16 cellular contexts compared by ENCODE assay signal in the genomic region with DNA sequence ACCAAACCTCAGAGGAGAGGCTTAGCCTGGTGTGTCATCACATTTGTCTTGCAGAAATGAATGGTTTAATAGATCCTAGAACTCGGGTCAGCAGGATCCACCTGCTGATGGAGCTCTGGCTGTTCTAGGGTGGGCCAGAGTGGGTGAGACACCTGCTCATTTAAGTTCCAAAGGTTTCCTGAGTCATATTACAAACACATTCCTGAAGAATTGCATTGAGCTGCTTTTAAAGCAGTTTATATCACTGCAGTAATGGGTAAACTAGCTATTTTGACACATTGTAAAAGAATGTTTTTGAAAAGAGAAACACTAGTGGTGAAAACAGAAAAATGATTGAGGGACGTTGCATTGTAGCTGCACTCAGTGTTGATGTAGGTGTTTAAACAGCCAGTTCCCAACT.
DNase-seq lines count a peak whose midpoint lies in the region; ATAC-seq and TF ChIP-seq lines count a peak whose summit lies in the region.
"Had no signal": no experiment of that assay in that cellular context is flagged by ENCODE, and none has a peak within 500 bp of the region (broad histone marks: within the 10 kb centered on the region; RNA-seq: fewer than 3 reads in every experiment).

No MANE protein-coding gene starts in this region.

- no peaks in the 10 kb centered on the region for H4K20me1 ChIP-seq in BLaER1

- no peak overlapping the region for H3K4me3 Mint-ChIP-seq in T-helper 17 cell
- H3K4me3 Mint-ChIP-seq: central memory CD8-positive, alpha-beta T cell; stimulated activated naive B cell treated with anti-CD40 and anti-IgM and Interleukin-4, amounts not matched to agents 10 μg/mL and 1 μg/mL and 100 μg/mL, for 72 hours had no signal

- ATAC-seq in T-helper 17 cell: no peak
- ATAC-seq: esophagus mucosa; Right ventricle myocardium inferior; stimulated activated naive B cell treated with anti-CD40 and anti-IgM and Interleukin-4, amounts not matched to agents 10 μg/mL and 1 μg/mL and 100 μg/mL, for 72 hours had no signal

- H3K27me3 ChIP-seq in BLaER1 (no peaks in the 10 kb centered on the region), brain microvascular endothelial cell (replicated peaks) (no peaks in the 10 kb centered on the region)

- H3K27me3 Mint-ChIP-seq in T-helper 17 cell: no peaks in the 10 kb centered on the region
- H3K27me3 Mint-ChIP-seq: central memory CD8-positive, alpha-beta T cell; stimulated activated naive B cell treated with anti-CD40 and anti-IgM and Interleukin-4, amounts not matched to agents 10 μg/mL and 1 μg/mL and 100 μg/mL, for 72 hours had no signal

- peaks cover 2% of the 10 kb centered on the region for H3K36me3 Mint-ChIP-seq in T-helper 17 cell (ENCODE audit: low read depth)

- H3K4me3 ChIP-seq in BLaER1 (no peak overlapping the region), brain microvascular endothelial cell (ENCODE audit: low read depth, low read length) (no peak overlapping the region)

- TF ChIP-seq CTCF in brain microvascular endothelial cell (IDR thresholded peaks at IDR 0.05; ENCODE audit: low read depth, low read length, missing control alignments): no peak

- H3K27ac Mint-ChIP-seq in T-helper 17 cell: no peak overlapping the region
- H3K27ac Mint-ChIP-seq: stimulated activated naive B cell treated with anti-CD40 and anti-IgM and Interleukin-4, amounts not matched to agents 10 μg/mL and 1 μg/mL and 100 μg/mL, for 72 hours had no signal

- no peaks in the 10 kb centered on the region for H3K4me1 Mint-ChIP-seq in T-helper 17 cell
- H3K4me1 Mint-ChIP-seq: central memory CD8-positive, alpha-beta T cell had no signal

- in situ Hi-C loops in brain microvascular endothelial cell (cut with HindIII; ENCODE audit: low pct_ligation_motif_present, low sequenced_read_pairs): no loop called here

- no peaks in the 10 kb centered on the region for H3K36me3 ChIP-seq in BLaER1
- H3K36me3 ChIP-seq in brain microvascular endothelial cell (replicated peaks): no peaks in the 10 kb centered on the region

- H3K9me3 ChIP-seq in BLaER1 (no peaks in the 10 kb centered on the region), T-helper 17 cell (ENCODE audit: control insufficient read depth, low read length, poor library complexity, severe bottlenecking) (no peaks in the 10 kb centered on the region)

- peaks cover 43% of the 10 kb centered on the region for H3K4me1 ChIP-seq in BLaER1

- no peak overlapping the region for H3K9ac ChIP-seq in BLaER1

- DNase-seq in LHCN-M2 (ENCODE audit: low read depth): peak; percentile 92
- peak; percentile 27 for DNase-seq in brain microvascular endothelial cell
- peak; percentile 96 for DNase-seq in kidney tubule cell (ENCODE audit: low spot score)
- no peak for DNase-seq in NCI-H1048 (lab: John Stamatoyannopoulos, UW)
- no peak for DNase-seq in T-helper 17 cell
- no peak for DNase-seq in stimulated activated CD4-positive, alpha-beta T cell treated with anti-CD3 and anti-CD28 coated beads, Interleukin-2, amount 100 ng/mL, for 24 hours
- no peak for DNase-seq in MV-4-11 (lab: John Stamatoyannopoulos, UW)
- DNase-seq: activated naive CD4-positive, alpha-beta T cell treated with Interleukin-2 at 50 U/mL for 16 hours; NCI-H1694; stimulated activated CD4-positive, alpha-beta T cell treated with anti-CD3 and anti-CD28 coated beads, Interleukin-4, amount 100 ng/mL, for 4 hours; stimulated activated naive B cell treated with anti-CD40 and anti-IgM and Interleukin-4, amounts not matched to agents 10 μg/mL and 1 μg/mL and 100 μg/mL, for 72 hours had no signal

- no peak overlapping the region for H3K27ac ChIP-seq in BLaER1
- H3K27ac ChIP-seq in brain microvascular endothelial cell: no peak overlapping the region
- H3K27ac ChIP-seq: C4-2B had no signal

- H3K4me2 ChIP-seq in BLaER1: peak overlapping the region; percentile 53

Comparison
In these comparisons a context has a peak if more than half of its experiments do, and no peak if none do; other contexts are left out.
1. DNase-seq: peak in LHCN-M2 (single experiment), brain microvascular endothelial cell (single experiment) and kidney tubule cell (single experiment); none in NCI-H1048 (single experiment), T-helper 17 cell (0 of 3), stimulated activated CD4-positive, alpha-beta T cell treated with anti-CD3 and anti-CD28 coated beads, Interleukin-2, amount 100 ng/mL, for 24 hours (0 of 2) and MV-4-11 (single experiment).